ENCODE assay signal across 8 cellular contexts in the genomic region with DNA sequence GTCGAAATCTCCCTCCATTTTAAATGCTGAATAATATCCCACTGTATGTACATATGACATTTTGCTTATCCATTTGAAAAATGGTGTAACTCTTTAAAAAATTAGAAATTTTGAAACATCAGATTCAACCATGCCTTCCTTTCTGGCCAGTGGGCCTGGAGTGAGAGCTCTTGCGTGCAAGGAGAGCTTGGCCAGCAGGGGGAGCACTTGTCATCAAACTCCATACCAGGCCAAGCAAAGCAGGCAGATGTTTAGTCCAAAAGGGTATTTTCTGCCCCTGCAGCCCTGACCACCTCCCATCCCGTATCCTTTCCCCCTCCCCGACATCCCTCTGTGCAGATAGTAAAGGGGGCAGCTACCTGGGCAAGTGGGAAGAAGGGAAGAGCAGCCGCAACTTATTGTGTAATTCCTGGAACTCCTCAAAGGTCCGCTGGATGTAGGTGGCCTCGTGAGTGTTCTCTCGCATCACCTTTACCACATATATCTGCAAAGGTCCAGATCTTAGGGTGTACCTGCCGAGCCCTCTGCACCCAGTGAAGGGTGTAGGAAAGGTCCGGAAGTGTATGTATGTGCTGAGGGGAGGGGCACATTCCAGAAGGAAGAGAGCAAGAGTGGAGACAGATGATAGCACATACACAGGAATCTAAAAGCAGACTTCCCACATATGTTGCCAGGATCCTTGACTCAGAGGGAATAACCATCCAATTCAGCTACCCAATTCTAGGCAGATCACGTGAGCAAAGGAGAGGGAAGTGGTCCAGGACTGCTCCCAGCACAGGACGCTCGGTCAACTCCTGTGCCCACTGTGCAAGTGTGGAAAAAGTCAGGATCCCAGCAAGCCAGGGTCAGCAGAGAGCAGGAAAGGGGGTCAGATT. TPM values are rescaled to one million over a fixed set of nuclear protein-coding genes. Genes with fewer than 3 reads are reported as not detected.
A peak's percentile ranks its signal among the peaks of the same experiment; 100 is the strongest.
DNase-seq lines count a peak whose midpoint lies in the region; ATAC-seq and TF ChIP-seq lines count a peak whose summit lies in the region.

No MANE protein-coding gene starts in this region.

- H3K27me3 ChIP-seq in Panc1 (ENCODE audit: control insufficient read depth, insufficient read depth, low read length): no peaks in the 10 kb centered on the region
- H3K27me3 ChIP-seq in esophagus muscularis mucosa: no peaks in the 10 kb centered on the region

- BruUV-seq in Panc1 (replicated peaks; lab: Mats Ljungman, UMichigan): no TSS peak

- in situ Hi-C loops in Panc1 (cut with HindIII; ENCODE audit: low pct_unique_long_range_greater_than_20kb, low sequenced_read_pairs): no loop called here

- no peak overlapping the region for H3K4me3 Mint-ChIP-seq in activated T-cell treated with anti-CD3 and anti-CD28 coated beads, Interleukin-2, amount 50 U/mL, for 24 hours
- no peak overlapping the region for H3K4me3 Mint-ChIP-seq in natural killer cell treated with Interleukin-12 subunit alpha and Interleukin-12 subunit beta and Interleukin-15 and Interleukin-18, amount 100 ng/mL, for 72 hours
- no peak overlapping the region for H3K4me3 Mint-ChIP-seq in stimulated activated naive B cell treated with anti-CD40 and anti-IgM and Interleukin-4, amounts not matched to agents 10 μg/mL and 1 μg/mL and 100 μg/mL, for 72 hours

- H3K27ac Mint-ChIP-seq in activated T-cell treated with anti-CD3 and anti-CD28 coated beads, Interleukin-2, amount 50 U/mL, for 24 hours: no peak overlapping the region
- H3K27ac Mint-ChIP-seq in natural killer cell treated with Interleukin-12 subunit alpha and Interleukin-12 subunit beta and Interleukin-15 and Interleukin-18, amount 100 ng/mL, for 72 hours: peak overlapping the region in 1 of 2 donors; percentile 64
- H3K27ac Mint-ChIP-seq in stimulated activated naive B cell treated with anti-CD40 and anti-IgM and Interleukin-4, amounts not matched to agents 10 μg/mL and 1 μg/mL and 100 μg/mL, for 72 hours: peak overlapping the region; percentile 44

- H3K27ac ChIP-seq in Panc1 (ENCODE audit: low read length): peak overlapping the region; percentile 11; the same call in 1 of the 2 replicates
- peak overlapping the region in 3 of 4 donors; percentile 32 to 39 (median 36) for H3K27ac ChIP-seq in esophagus muscularis mucosa (replicated peaks in 1 of 4)

- no peak for TF ChIP-seq POLR2A in esophagus muscularis mucosa (IDR thresholded peaks at IDR 0.05; ENCODE audit: low read depth)

- peaks cover 69% of the 10 kb centered on the region for H3K36me3 Mint-ChIP-seq in activated T-cell treated with anti-CD3 and anti-CD28 coated beads, Interleukin-2, amount 50 U/mL, for 24 hours (ENCODE audit: low read depth)
- H3K36me3 Mint-ChIP-seq in natural killer cell treated with Interleukin-12 subunit alpha and Interleukin-12 subunit beta and Interleukin-15 and Interleukin-18, amount 100 ng/mL, for 72 hours: peaks cover 13% of the 10 kb centered on the region
- peaks cover 43 to 72% of the 10 kb centered on the region in 2 donors for H3K36me3 Mint-ChIP-seq in stimulated activated naive B cell treated with anti-CD40 and anti-IgM and Interleukin-4, amounts not matched to agents 10 μg/mL and 1 μg/mL and 100 μg/mL, for 72 hours

- POLR2A ChIA-PET in Panc1 (lab: Charles Lee): interaction anchor here (0.9 kb wide), 1 partner anchor 14 kb away, joined by 3 read pairs; no protein-coding TSS in a partner anchor

- H3K4me3 ChIP-seq in Panc1 (ENCODE audit: low read depth in 2 of 2, low read length in 2 of 2) (no peak overlapping the region), esophagus muscularis mucosa (no peak overlapping the region)

- intact Hi-C loops in Panc1 (cut with micrococcal nuclease; ENCODE audit: unreplicated experiment): loop anchor here (1.0 kb wide), 1 partner anchor 72 kb away; no protein-coding TSS in a partner anchor
- intact Hi-C loops in esophagus muscularis mucosa (cut with DNase I): loop anchor here (5.0 kb wide), 1 partner anchor 71 kb away; no protein-coding TSS in a partner anchor

- H3K36me3 ChIP-seq in Panc1 (ENCODE audit: control insufficient read depth, insufficient read depth, low read length) (no peaks in the 10 kb centered on the region), esophagus muscularis mucosa (peaks cover 8 to 99% (median 70%) of the 10 kb centered on the region in 4 donors)

- CTCF ChIA-PET in Panc1 (lab: Charles Lee): interaction anchor here (0.5 to 2.9 kb wide), 11 partner anchors 13 to 1652 kb away, joined by 3 to 17 read pairs (median 5); no protein-coding TSS in a partner anchor

- TF ChIP-seq EP300 in esophagus muscularis mucosa (IDR thresholded peaks at IDR 0.05): no peak

- no peaks in the 10 kb centered on the region for H3K9me3 Mint-ChIP-seq in activated T-cell treated with anti-CD3 and anti-CD28 coated beads, Interleukin-2, amount 50 U/mL, for 24 hours
- no peaks in the 10 kb centered on the region for H3K9me3 Mint-ChIP-seq in natural killer cell treated with Interleukin-12 subunit alpha and Interleukin-12 subunit beta and Interleukin-15 and Interleukin-18, amount 100 ng/mL, for 72 hours
- no peaks in the 10 kb centered on the region for H3K9me3 Mint-ChIP-seq in stimulated activated naive B cell treated with anti-CD40 and anti-IgM and Interleukin-4, amounts not matched to agents 10 μg/mL and 1 μg/mL and 100 μg/mL, for 72 hours

- H3K9me3 ChIP-seq in Panc1 (ENCODE audit: control insufficient read depth, insufficient read depth, low read depth, low read length): no peaks in the 10 kb centered on the region
- no peaks in the 10 kb centered on the region for H3K9me3 ChIP-seq in esophagus muscularis mucosa

- ATAC-seq in Panc1: peak; percentile 95
- peak; percentile 69 to 79 for ATAC-seq in natural killer cell treated with Interleukin-12 subunit alpha and Interleukin-12 subunit beta and Interleukin-15 and Interleukin-18, amount 100 ng/mL, for 72 hours
- ATAC-seq in stimulated activated naive B cell treated with anti-CD40 and anti-IgM and Interleukin-4, amounts not matched to agents 10 μg/mL and 1 μg/mL and 100 μg/mL, for 72 hours (replicated peaks): peak; percentile 92 to 93
- no peak for ATAC-seq in GM21360 (IDR thresholded peaks at IDR 0.05; ENCODE audit: unreplicated experiment)

- 34% methylated on average over 9 of the region's 13 CpGs for WGBS in esophagus muscularis mucosa

- DNase-seq in CMK (ENCODE audit: low read depth) (peak; percentile 87), HUDEP-2 (lab: John Stamatoyannopoulos, UW; ENCODE audit: unreplicated experiment in 76 of 76) (peak in 57 of 76 experiments; percentile 8 to 71 (median 47)), Panc1 (ENCODE audit: low read depth, low spot score) (peak; percentile 50), esophagus muscularis mucosa (ENCODE audit: extremely low spot score) (peak; percentile 95)
- peak; percentile 85 for DNase-seq in activated T-cell treated with anti-CD3 and anti-CD28 coated beads, Interleukin-2, amount 50 U/mL, for 24 hours
- peak; percentile 79 for DNase-seq in natural killer cell treated with Interleukin-12 subunit alpha and Interleukin-12 subunit beta and Interleukin-15 and Interleukin-18, amount 100 ng/mL, for 72 hours (ENCODE audit: low spot score)
- DNase-seq in stimulated activated naive B cell treated with anti-CD40 and anti-IgM and Interleukin-4, amounts not matched to agents 10 μg/mL and 1 μg/mL and 100 μg/mL, for 72 hours: peak; percentile 56

- H3K4me1 Mint-ChIP-seq in activated T-cell treated with anti-CD3 and anti-CD28 coated beads, Interleukin-2, amount 50 U/mL, for 24 hours (ENCODE audit: low read depth): peaks cover 9% of the 10 kb centered on the region
- peaks cover 14 to 16% of the 10 kb centered on the region in 2 donors for H3K4me1 Mint-ChIP-seq in natural killer cell treated with Interleukin-12 subunit alpha and Interleukin-12 subunit beta and Interleukin-15 and Interleukin-18, amount 100 ng/mL, for 72 hours (ENCODE audit: low read depth in 2 of 2)
- H3K4me1 Mint-ChIP-seq in stimulated activated naive B cell treated with anti-CD40 and anti-IgM and Interleukin-4, amounts not matched to agents 10 μg/mL and 1 μg/mL and 100 μg/mL, for 72 hours: peaks cover 10 to 16% of the 10 kb centered on the region in 2 donors

- peak; percentile 95 for TF ChIP-seq CTCF in Panc1 (IDR thresholded peaks at IDR 0.05)
- peak; percentile 84 to 94 (median 85) for TF ChIP-seq CTCF in esophagus muscularis mucosa (IDR thresholded peaks at IDR 0.05)

- H3K27me3 Mint-ChIP-seq in activated T-cell treated with anti-CD3 and anti-CD28 coated beads, Interleukin-2, amount 50 U/mL, for 24 hours: no peaks in the 10 kb centered on the region
- no peaks in the 10 kb centered on the region for H3K27me3 Mint-ChIP-seq in natural killer cell treated with Interleukin-12 subunit alpha and Interleukin-12 subunit beta and Interleukin-15 and Interleukin-18, amount 100 ng/mL, for 72 hours
- no peaks in the 10 kb centered on the region for H3K27me3 Mint-ChIP-seq in stimulated activated naive B cell treated with anti-CD40 and anti-IgM and Interleukin-4, amounts not matched to agents 10 μg/mL and 1 μg/mL and 100 μg/mL, for 72 hours

- H3K4me1 ChIP-seq in Panc1 (ENCODE audit: control insufficient read depth, insufficient read depth, low read length) (peaks cover 3% of the 10 kb centered on the region; the same call in 1 of the 2 replicates), esophagus muscularis mucosa (peaks cover 19 to 28% (median 25%) of the 10 kb centered on the region in 4 donors)

RNA-seq across cellular contexts. Expression of gene PPP1R15B, which starts 19.9 kb away (rescaled TPM):
- total RNA-seq in Panc1 (2021; ENCODE audit: unreplicated experiment) (51.1 TPM), esophagus muscularis mucosa (10 to 100 TPM; 42.8 to 56.4 (median 51.4) TPM)
- 14.8 TPM for polyA plus RNA-seq in Panc1 (2012; ENCODE audit: insufficient read length)
- total RNA-seq in natural killer cell treated with Interleukin-12 subunit alpha and Interleukin-12 subunit beta and Interleukin-15 and Interleukin-18, amount 100 ng/mL, for 72 hours: 10 to 100 TPM; 93.1 to 98.6 TPM
